ENCODE assay signal across 24 cellular contexts in the genomic region with DNA sequence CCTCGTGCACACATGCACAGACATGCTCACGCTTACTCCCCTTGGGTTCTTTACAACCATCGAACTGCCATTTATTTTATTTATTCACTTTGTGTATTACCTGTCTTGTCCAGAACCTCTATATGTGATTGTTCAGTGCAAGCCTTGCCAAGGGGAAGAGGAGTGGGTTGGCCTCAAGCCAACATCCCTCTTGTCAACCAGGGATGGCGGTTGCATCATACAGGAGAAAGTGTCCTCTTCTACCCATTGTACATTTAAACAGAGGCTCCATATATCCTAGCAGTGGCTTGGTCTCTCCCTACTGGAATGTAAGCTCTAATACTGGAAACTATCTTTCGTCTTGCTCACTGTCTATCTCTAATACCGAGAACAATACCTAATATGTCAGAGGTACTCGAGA.
A peak's percentile ranks its signal among the peaks of the same experiment; 100 is the strongest.
DNase-seq lines count a peak whose midpoint lies in the region; ATAC-seq lines count a peak whose summit lies in the region.
"Had no signal": no experiment of that assay in that cellular context is flagged by ENCODE, and none has a peak within 500 bp of the region (broad histone marks: within the 10 kb centered on the region; RNA-seq: fewer than 3 reads in every experiment).

No MANE protein-coding gene starts in this region.

- H3K27ac Mint-ChIP-seq in naive B cell, result peak overlapping the region in 4 of 6 donors; percentile 29 to 86 (median 42)
- H3K27ac Mint-ChIP-seq: activated naive CD4-positive, alpha-beta T cell treated with anti-CD3 and anti-CD28 coated beads, Interleukin-2, amount 10 ng/mL, durations not matched to agents 7 days and 5 days; T-cell had no signal

- no peaks in the 10 kb centered on the region for H3K9me3 ChIP-seq in MG63
- H3K9me3 ChIP-seq: BLaER1, HAP-1 had no signal

- peaks cover 6 to 15% (median 9%) of the 10 kb centered on the region in 3 donors for H3K4me1 Mint-ChIP-seq in naive B cell
- H3K4me1 Mint-ChIP-seq: activated naive CD4-positive, alpha-beta T cell treated with anti-CD3 and anti-CD28 coated beads, Interleukin-2, amount 10 ng/mL, durations not matched to agents 7 days and 5 days; stimulated activated naive CD8-positive, alpha-beta T cell treated with anti-CD3 and anti-CD28 coated beads, Interleukin-15, amount 100 ng/mL, for 72 hours had no signal

- H3K27me3 Mint-ChIP-seq in naive B cell, result no peaks in the 10 kb centered on the region
- H3K27me3 Mint-ChIP-seq: activated naive CD4-positive, alpha-beta T cell treated with anti-CD3 and anti-CD28 coated beads, Interleukin-2, amount 10 ng/mL, durations not matched to agents 7 days and 5 days; stimulated activated naive CD8-positive, alpha-beta T cell treated with anti-CD3 and anti-CD28 coated beads, Interleukin-15, amount 100 ng/mL, for 72 hours; T-cell had no signal

- H3K36me3 Mint-ChIP-seq in naive B cell, result peaks cover 11 to 18% of the 10 kb centered on the region in 2 donors
- H3K36me3 Mint-ChIP-seq: activated naive CD4-positive, alpha-beta T cell treated with anti-CD3 and anti-CD28 coated beads, Interleukin-2, amount 10 ng/mL, durations not matched to agents 7 days and 5 days had no signal

- H3K36me3 ChIP-seq in MG63, result no peaks in the 10 kb centered on the region
- H3K36me3 ChIP-seq: BLaER1, cardiac muscle cell, gastroesophageal sphincter, HAP-1, transverse colon had no signal

- H3K4me3 ChIP-seq in MG63, result no peak overlapping the region
- H3K4me3 ChIP-seq: BLaER1, cardiac muscle cell, gastroesophageal sphincter, HAP-1, K562, transverse colon had no signal

- DNase-seq in NCI-H82 (lab: John Stamatoyannopoulos, UW) (peak; percentile 7), NCI-H82 treated with DMSO at 0.1 percent for 48 hours (lab: John Stamatoyannopoulos, UW; ENCODE audit: unreplicated experiment) (no peak), NCI-H1436 (lab: John Stamatoyannopoulos, UW) (peak; percentile 41), NCI-H345 treated with DMSO at 0.1 percent for 48 hours (lab: John Stamatoyannopoulos, UW; ENCODE audit: unreplicated experiment) (peak; percentile 90), naive B cell (no peak), MG63 (no peak), H4 (ENCODE audit: low spot score) (no peak), left ventricle myocardium superior (no peak)
- DNase-seq: activated naive CD4-positive, alpha-beta T cell treated with anti-CD3 and anti-CD28 coated beads, Interleukin-2, amount 10 ng/mL, durations not matched to agents 7 days and 5 days; activated T-cell treated with anti-CD3 and anti-CD28 coated beads, Interleukin-2, amount 50 U/mL, for 4 hours; cortex of kidney; islet precursor cell; NCI-H1048; stimulated activated CD4-positive, alpha-beta T cell treated with anti-CD3 and anti-CD28 coated beads, Interleukin-12 subunit alpha, Interleukin-12 subunit beta, amount 100 ng/mL, for 4 hours; stimulated activated naive CD8-positive, alpha-beta T cell treated with anti-CD3 and anti-CD28 coated beads, Interleukin-15, amount 100 ng/mL, for 72 hours; T-cell; transverse colon had no signal

- ATAC-seq in naive B cell (ENCODE audit: low read depth in 2 of 2) (no peak), left ventricle myocardium superior (no peak)
- ATAC-seq: activated T-cell treated with anti-CD3 and anti-CD28 coated beads, Interleukin-2, amount 50 U/mL, for 4 hours; gastroesophageal sphincter; K562; right cardiac atrium; Right ventricle myocardium inferior; stimulated activated naive CD8-positive, alpha-beta T cell treated with anti-CD3 and anti-CD28 coated beads, Interleukin-15, amount 100 ng/mL, for 72 hours; T-cell had no signal

- H3K27me3 ChIP-seq in MG63, result no peaks in the 10 kb centered on the region
- H3K27me3 ChIP-seq: BLaER1, cardiac muscle cell, gastroesophageal sphincter, transverse colon had no signal

- intact Hi-C loops in left ventricle myocardium superior (cut with micrococcal nuclease), result no loop called here

- no peak overlapping the region for H3K4me3 Mint-ChIP-seq in naive B cell
- H3K4me3 Mint-ChIP-seq: activated naive CD4-positive, alpha-beta T cell treated with anti-CD3 and anti-CD28 coated beads, Interleukin-2, amount 10 ng/mL, durations not matched to agents 7 days and 5 days; activated T-cell treated with anti-CD3 and anti-CD28 coated beads, Interleukin-2, amount 50 U/mL, for 4 hours; stimulated activated naive CD8-positive, alpha-beta T cell treated with anti-CD3 and anti-CD28 coated beads, Interleukin-15, amount 100 ng/mL, for 72 hours; T-cell had no signal

- peaks cover 0 to 4% (median 0%) of the 10 kb centered on the region in 7 donors for H3K9me3 Mint-ChIP-seq in naive B cell
- H3K9me3 Mint-ChIP-seq: activated naive CD4-positive, alpha-beta T cell treated with anti-CD3 and anti-CD28 coated beads, Interleukin-2, amount 10 ng/mL, durations not matched to agents 7 days and 5 days; activated T-cell treated with anti-CD3 and anti-CD28 coated beads, Interleukin-2, amount 50 U/mL, for 4 hours had no signal

Comparison
In these comparisons a context has a peak if more than half of its experiments do, and no peak if none do; other contexts are left out.
1. DNase-seq: peak in NCI-H82 (single experiment), NCI-H1436 (single experiment) and NCI-H345 treated with DMSO at 0.1 percent for 48 hours (single experiment); none in NCI-H82 treated with DMSO at 0.1 percent for 48 hours (single experiment), naive B cell (single experiment), MG63 (single experiment), H4 (single experiment) and left ventricle myocardium superior (single experiment).